In the genomic region with DNA sequence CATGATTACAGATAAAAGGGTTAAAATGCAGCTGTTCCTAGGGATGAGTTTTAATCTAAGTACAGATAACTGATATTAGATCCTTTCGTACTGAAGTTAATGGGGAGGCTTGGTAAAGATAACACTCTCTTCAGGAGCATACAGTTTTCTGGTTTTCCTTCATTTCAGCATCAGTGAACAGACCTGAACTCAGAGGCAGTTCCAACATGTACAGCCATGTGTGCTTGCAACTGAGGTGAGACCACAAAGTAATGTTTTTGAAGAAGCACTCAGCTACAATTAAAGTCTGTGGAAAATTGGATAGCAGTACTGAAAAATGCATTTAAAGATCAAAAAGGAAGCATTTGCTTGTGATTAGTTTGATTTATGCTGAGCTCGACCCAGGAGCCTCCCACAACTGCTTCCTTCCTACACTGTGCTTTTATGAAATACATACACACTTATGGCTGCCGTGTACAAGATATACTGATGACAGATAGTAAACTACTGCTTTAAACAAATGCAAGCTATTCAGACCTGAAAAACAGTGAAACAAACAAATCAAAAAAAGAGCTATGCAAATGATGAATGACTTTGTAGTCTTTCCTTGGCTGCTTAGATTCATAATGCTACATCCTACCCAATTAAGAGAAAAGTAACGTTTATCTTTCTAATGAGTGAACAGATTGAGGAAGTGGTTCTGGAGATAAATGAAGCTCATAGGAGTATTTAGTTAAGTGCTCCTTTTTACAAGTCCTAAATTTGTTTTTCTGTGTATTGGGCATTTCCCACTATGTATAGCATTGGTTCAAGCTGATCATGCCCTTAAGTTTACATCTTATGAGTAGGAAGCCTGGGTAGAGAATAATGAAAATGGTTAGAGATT, we compare ENCODE assay signal across 14 cellular contexts.
A peak's percentile ranks its signal among the peaks of the same experiment; 100 is the strongest.
DNase-seq lines count a peak whose midpoint lies in the region; ATAC-seq and TF ChIP-seq lines count a peak whose summit lies in the region.
"Had no signal": no experiment of that assay in that cellular context is flagged by ENCODE, and none has a peak within 500 bp of the region (broad histone marks: within the 10 kb centered on the region; RNA-seq: fewer than 3 reads in every experiment).

No MANE protein-coding gene starts in this region.

- no peaks in the 10 kb centered on the region for H3K9me3 ChIP-seq in left lung
- H3K9me3 ChIP-seq: stomach had no signal

- H3K27me3 ChIP-seq in left lung = no peaks in the 10 kb centered on the region
- H3K27me3 ChIP-seq: stomach had no signal

- intact Hi-C loops in left lung (cut with DNase I) = no loop called here

- DNase-seq in GF-D8 (lab: John Stamatoyannopoulos, UW) (peak; percentile 55), KG1 (lab: John Stamatoyannopoulos, UW) (peak; percentile 36), left lung (no peak), NCI-H82 (lab: John Stamatoyannopoulos, UW) (no peak), NCI-H1092 treated with DMSO at 0.1 percent for 48 hours (lab: John Stamatoyannopoulos, UW) (no peak), RPMI8226 (no peak), NCI-H2029 (lab: John Stamatoyannopoulos, UW) (no peak)
- DNase-seq: activated CD8-positive, alpha-beta memory T cell treated with anti-CD3 and anti-CD28 coated beads, Interleukin-2, amount 50 U/mL, for 48 hours; NCI-H1048; occipital lobe; stomach; T-helper 9 cell had no signal

- no peaks in the 10 kb centered on the region for H3K36me3 ChIP-seq in left lung
- H3K36me3 ChIP-seq: stomach had no signal

- peak overlapping the region; percentile 2 to 9 for H3K27ac ChIP-seq in left lung
- H3K27ac ChIP-seq: C4-2B, stomach had no signal

- no peak overlapping the region for H3K4me3 ChIP-seq in left lung
- H3K4me3 ChIP-seq: stomach had no signal

- ATAC-seq in GM21515 (IDR thresholded peaks at IDR 0.05; ENCODE audit: unreplicated experiment) = peak; percentile 43
- no peak for ATAC-seq in left lung

- peaks cover 6 to 47% of the 10 kb centered on the region in 2 donors for H3K4me1 ChIP-seq in left lung

- no peak for TF ChIP-seq CTCF in left lung (IDR thresholded peaks at IDR 0.05)

Comparison
In these comparisons a context has a peak if more than half of its experiments do, and no peak if none do; other contexts are left out.
1. DNase-seq: peak in GF-D8 (single experiment) and KG1 (single experiment); none in left lung (0 of 2), NCI-H82 (single experiment), NCI-H1092 treated with DMSO at 0.1 percent for 48 hours (single experiment), RPMI8226 (single experiment) and NCI-H2029 (single experiment).